ENCODE assay signal across 1 cellular context in the genomic region with DNA sequence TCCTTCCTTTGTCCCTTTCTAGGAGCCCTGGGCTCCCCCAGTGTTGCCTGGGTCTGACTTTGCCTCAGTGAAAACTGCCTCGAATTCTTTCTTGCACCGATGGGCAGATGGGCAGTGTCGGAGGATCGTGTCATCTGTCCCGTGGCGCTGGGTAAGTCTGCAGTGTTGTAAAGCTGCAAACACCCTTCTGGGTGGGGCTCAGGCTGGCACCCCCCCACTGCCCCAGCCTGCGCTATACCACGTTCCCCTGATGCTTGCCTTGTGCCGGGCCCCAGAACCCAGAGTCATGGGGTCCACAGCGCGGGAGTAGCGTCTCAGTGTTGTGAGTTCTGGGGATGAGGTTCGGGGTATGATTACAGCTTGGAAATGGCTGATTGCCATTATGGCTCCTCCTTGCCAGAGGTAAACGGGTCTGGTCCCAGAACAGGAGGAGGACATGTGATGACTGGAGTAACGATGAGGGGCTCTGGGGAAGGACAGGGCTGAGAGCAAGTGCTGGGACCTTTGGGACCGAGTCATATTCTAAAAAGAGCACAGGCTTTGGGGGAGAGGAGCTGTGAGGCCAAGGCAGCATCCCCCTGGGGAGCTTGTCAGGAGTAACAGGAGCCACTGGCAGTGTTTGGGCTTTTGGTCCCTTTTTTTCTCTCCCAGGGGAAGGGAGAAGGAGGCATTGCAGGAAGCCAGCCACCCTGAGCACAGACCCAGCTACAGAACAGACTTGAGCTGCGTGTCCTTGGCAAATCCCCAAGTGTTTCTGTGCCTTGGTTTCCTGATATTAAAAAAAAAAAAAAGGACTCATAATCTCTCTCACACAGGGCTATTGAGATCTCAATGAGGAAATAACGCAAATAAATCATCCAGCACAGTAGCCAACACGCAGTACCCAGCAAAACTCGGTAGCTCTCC.
A peak's percentile ranks its signal among the peaks of the same experiment; 100 is the strongest.
TF ChIP-seq lines count a peak whose summit lies in the region.

No MANE protein-coding gene starts in this region.

TF ChIP-seq in HepG2, 621 proteins besides CTCF, POLR2A, EP300 and RAD21 (continued from another document):
- TF ChIP-seq ZNF687 (CRISPR knock-in tag; IDR thresholded peaks at IDR 0.05), result peak; percentile 18; the same call in 1 of the 2 replicates
